Comparison of ENCODE assay signal across 14 cellular contexts in genomic region chr9:92679413-92680165, GRCh38.
"Had no signal": no experiment of that assay in that cellular context is flagged by ENCODE, and none has a peak within 500 bp of the region (broad histone marks: within the 10 kb centered on the region; RNA-seq: fewer than 3 reads in every experiment).

No MANE protein-coding gene starts in this region.

- H2AFZ ChIP-seq: parathyroid adenoma had no signal

- H3K4me3 ChIP-seq: tibial nerve had no signal

- H3K27me3 Mint-ChIP-seq: activated naive CD8-positive, alpha-beta T cell treated with anti-CD3 and anti-CD28 coated beads, Interleukin-2, amount 10 ng/mL, durations not matched to agents 7 days and 5 days; memory B cell had no signal

- H3K36me3 Mint-ChIP-seq: activated naive CD8-positive, alpha-beta T cell treated with anti-CD3 and anti-CD28 coated beads, Interleukin-2, amount 10 ng/mL, durations not matched to agents 7 days and 5 days; memory B cell; stimulated activated effector memory CD8-positive, alpha-beta T cell treated with anti-CD3 and anti-CD28 coated beads, Interleukin-12 subunit alpha, Interleukin-12 subunit beta, amount 100 ng/mL, for 72 hours had no signal

- H3K9ac ChIP-seq: parathyroid adenoma had no signal

- H3K4me1 ChIP-seq: parathyroid adenoma, tibial nerve had no signal

- FAIRE-seq: endothelial cell of umbilical vein had no signal

- H3K9me3 Mint-ChIP-seq: activated naive CD8-positive, alpha-beta T cell treated with anti-CD3 and anti-CD28 coated beads, Interleukin-2, amount 10 ng/mL, durations not matched to agents 7 days and 5 days; nephron; stimulated activated effector memory CD8-positive, alpha-beta T cell treated with anti-CD3 and anti-CD28 coated beads, Interleukin-12 subunit alpha, Interleukin-12 subunit beta, amount 100 ng/mL, for 72 hours; T-helper 2 cell treated with Interferon-gamma antibody and Interleukin-4, amounts not matched to agents 5 μg/mL and 100 μg/mL, for 36 hours had no signal

- H3K4me1 Mint-ChIP-seq: activated naive CD8-positive, alpha-beta T cell treated with anti-CD3 and anti-CD28 coated beads, Interleukin-2, amount 10 ng/mL, durations not matched to agents 7 days and 5 days; nephron; stimulated activated effector memory CD8-positive, alpha-beta T cell treated with anti-CD3 and anti-CD28 coated beads, Interleukin-12 subunit alpha, Interleukin-12 subunit beta, amount 100 ng/mL, for 72 hours had no signal

- DNase-seq: activated CD4-positive, alpha-beta T cell treated with anti-CD3 and anti-CD28 coated beads, Interleukin-2, amount 50 U/mL, for 48 hours; activated CD4-positive, CD25-positive, alpha-beta regulatory T cell treated with anti-CD3 and anti-CD28 coated beads, Interleukin-2, amount 50 U/mL, for 72 hours; activated naive CD8-positive, alpha-beta T cell treated with anti-CD3 and anti-CD28 coated beads, Interleukin-2, amount 10 ng/mL, durations not matched to agents 7 days and 5 days; anterior cingulate cortex; hippocampal formation; retina; SW 1271 had no signal

- H3K27ac Mint-ChIP-seq: activated naive CD8-positive, alpha-beta T cell treated with anti-CD3 and anti-CD28 coated beads, Interleukin-2, amount 10 ng/mL, durations not matched to agents 7 days and 5 days; memory B cell; nephron; stimulated activated effector memory CD8-positive, alpha-beta T cell treated with anti-CD3 and anti-CD28 coated beads, Interleukin-12 subunit alpha, Interleukin-12 subunit beta, amount 100 ng/mL, for 72 hours; T-helper 2 cell treated with Interferon-gamma antibody and Interleukin-4, amounts not matched to agents 5 μg/mL and 100 μg/mL, for 36 hours had no signal

- H3K79me2 ChIP-seq: parathyroid adenoma had no signal

- H3K36me3 ChIP-seq: tibial nerve had no signal

- ATAC-seq: stimulated activated effector memory CD8-positive, alpha-beta T cell treated with anti-CD3 and anti-CD28 coated beads, Interleukin-12 subunit alpha, Interleukin-12 subunit beta, amount 100 ng/mL, for 72 hours had no signal

- H3K9me3 ChIP-seq: tibial nerve had no signal

- H3K27ac ChIP-seq: parathyroid adenoma, tibial nerve had no signal

- H3K4me3 Mint-ChIP-seq: activated naive CD8-positive, alpha-beta T cell treated with anti-CD3 and anti-CD28 coated beads, Interleukin-2, amount 10 ng/mL, durations not matched to agents 7 days and 5 days; memory B cell; nephron; stimulated activated effector memory CD8-positive, alpha-beta T cell treated with anti-CD3 and anti-CD28 coated beads, Interleukin-12 subunit alpha, Interleukin-12 subunit beta, amount 100 ng/mL, for 72 hours; T-helper 2 cell treated with Interferon-gamma antibody and Interleukin-4, amounts not matched to agents 5 μg/mL and 100 μg/mL, for 36 hours had no signal

- H3K27me3 ChIP-seq: tibial nerve had no signal
